In the genomic region with DNA sequence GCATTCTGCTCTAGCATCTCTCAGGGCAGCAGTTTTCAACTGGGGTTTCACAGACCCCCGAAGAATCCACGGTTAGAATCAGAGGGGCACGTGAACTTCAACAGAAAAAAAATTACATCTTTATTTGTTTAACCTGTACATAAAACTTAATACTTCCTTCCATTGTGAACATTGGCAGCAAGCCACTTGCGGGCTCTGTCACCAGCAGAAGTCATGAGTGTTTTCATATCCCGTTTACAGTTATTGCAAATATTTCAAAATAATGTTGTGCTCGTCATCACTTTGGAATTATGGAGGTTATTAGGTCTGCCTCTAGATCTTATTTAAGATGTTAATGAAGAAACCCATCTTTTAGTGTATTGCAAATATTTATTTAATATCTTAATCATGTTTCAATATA, we compare ENCODE assay signal across 16 cellular contexts.
DNase-seq lines count a peak whose midpoint lies in the region; ATAC-seq, FAIRE-seq and TF ChIP-seq lines count a peak whose summit lies in the region.
"Had no signal": no experiment of that assay in that cellular context is flagged by ENCODE, and none has a peak within 500 bp of the region (broad histone marks: within the 10 kb centered on the region; RNA-seq: fewer than 3 reads in every experiment).

No MANE protein-coding gene starts in this region.

- CTCF ChIA-PET in MCF 10A (lab: Yijun Ruan, JAX) (interaction anchor here (0.5 to 4.1 kb wide), 8 partner anchors 10 to 538 kb away, joined by 3 to 31 read pairs (median 3); no protein-coding TSS in a partner anchor), K562 (lab: Yijun Ruan, JAX; ENCODE audit: low intra/inter-chr PET ratio) (interaction anchor here (0.6 kb wide), 1 partner anchor 44 kb away, joined by 5 read pairs; no protein-coding TSS in a partner anchor)

- no peak overlapping the region for H3K4me3 Mint-ChIP-seq in MCF 10A (ENCODE audit: unreplicated experiment)
- H3K4me3 Mint-ChIP-seq: CD4-positive, alpha-beta memory T cell; natural killer cell had no signal

- TF ChIP-seq POLR2A in breast epithelium (IDR thresholded peaks at IDR 0.05): no peak
- TF ChIP-seq POLR2A in K562 (conservative IDR thresholded peaks at IDR 0.05): no peak

- no peak overlapping the region for H3K4me2 ChIP-seq in K562 (ENCODE audit: insufficient read depth, low read length)

- WGBS in K562 (ENCODE audit: insufficient coverage, low coverage, missing lambda C conversion rate): 1% methylated on average over 6 of the region's 6 CpGs

- peaks cover 6% of the 10 kb centered on the region for H3K4me1 Mint-ChIP-seq in MCF 10A (ENCODE audit: insufficient read depth, unreplicated experiment)
- H3K4me1 Mint-ChIP-seq: CD4-positive, alpha-beta memory T cell had no signal

- no peak overlapping the region for H3K27ac ChIP-seq in breast epithelium
- H3K27ac ChIP-seq in K562 (ENCODE audit: extremely low read depth, low read depth, low read length): no peak overlapping the region
- H3K27ac ChIP-seq: body of pancreas had no signal

- POLR2A ChIA-PET in MCF 10A (lab: Yijun Ruan, JAX) (interaction anchor here (0.8 kb wide), 1 partner anchor 244 kb away, joined by 3 read pairs; no protein-coding TSS in a partner anchor), K562 (lab: Yijun Ruan, JAX) (interaction anchor here (1.1 to 1.5 kb wide), 3 partner anchors 9 to 27 kb away, joined by 3 to 6 read pairs (median 5); no protein-coding TSS in a partner anchor)

- no peaks in the 10 kb centered on the region for H3K79me2 ChIP-seq in K562 (ENCODE audit: control insufficient read depth, insufficient read depth, low read length)

- H3K27me3 Mint-ChIP-seq in MCF 10A (ENCODE audit: insufficient read depth, unreplicated experiment): no peaks in the 10 kb centered on the region
- H3K27me3 Mint-ChIP-seq: CD4-positive, alpha-beta memory T cell had no signal

- H3K36me3 ChIP-seq in breast epithelium: no peaks in the 10 kb centered on the region
- H3K36me3 ChIP-seq in K562 (ENCODE audit: control insufficient read depth, insufficient read depth, low read length): no peaks in the 10 kb centered on the region

- TF ChIP-seq RAD21 in K562 (CRISPR knock-in tag; conservative IDR thresholded peaks at IDR 0.05 in 1 of 2, IDR thresholded peaks at IDR 0.05 in 1 of 2): no peak

- in situ Hi-C loops in K562 (cut with MboI): no loop called here

- no peak overlapping the region for H2AFZ ChIP-seq in K562 (ENCODE audit: low read depth, low read length)

- H4K20me1 ChIP-seq in K562 (replicated peaks; ENCODE audit: control insufficient read depth, insufficient read depth, low read length): no peaks in the 10 kb centered on the region

- no peaks in the 10 kb centered on the region for H3K9me1 ChIP-seq in K562 (ENCODE audit: control insufficient read depth, insufficient read depth, low read length)

- ATAC-seq in K562 (no peak), left lobe of liver (peak; percentile 17)
- ATAC-seq: body of pancreas, natural killer cell, SK-N-SH treated with all-trans-retinoic acid at 6 μM for 48 hours had no signal

- no peak overlapping the region for H3K27ac Mint-ChIP-seq in MCF 10A (ENCODE audit: low read depth, unreplicated experiment)
- H3K27ac Mint-ChIP-seq: CD4-positive, alpha-beta memory T cell; natural killer cell had no signal

- H3K9me3 Mint-ChIP-seq in MCF 10A (ENCODE audit: unreplicated experiment): no peaks in the 10 kb centered on the region
- H3K9me3 Mint-ChIP-seq: natural killer cell had no signal

- H3K4me1 ChIP-seq in breast epithelium (no peaks in the 10 kb centered on the region), K562 (replicated peaks in 1 of 2; ENCODE audit: control insufficient read depth in 2 of 2, insufficient read depth in 2 of 2, low read length in 2 of 2) (no peaks in the 10 kb centered on the region)
- H3K4me1 ChIP-seq: body of pancreas had no signal

- no peak overlapping the region for H3K4me3 ChIP-seq in breast epithelium
- H3K4me3 ChIP-seq in K562: no peak overlapping the region
- H3K4me3 ChIP-seq: body of pancreas had no signal

- H3K9ac ChIP-seq in K562 (ENCODE audit: insufficient read depth in 1 of 2, low read depth in 2 of 2, low read length in 2 of 2): no peak overlapping the region

- BruUV-seq in MCF 10A (replicated peaks; lab: Mats Ljungman, UMichigan): no TSS peak
- no TSS peak for BruUV-seq in K562 (replicated peaks; lab: Mats Ljungman, UMichigan)

- peak; percentile 78 for DNase-seq in MCF 10A (ENCODE audit: unreplicated experiment)
- no peak for DNase-seq in breast epithelium (ENCODE audit: low spot score in 2 of 2)
- DNase-seq in K562 (ENCODE audit: extremely low read depth in 1 of 4, low spot score in 3 of 4): no peak
- no peak for DNase-seq in left lobe of liver (ENCODE audit: low spot score)
- DNase-seq in stromal cell of bone marrow (ENCODE audit: low read depth): peak; percentile 18
- DNase-seq in GM19239 (ENCODE audit: insufficient read length, low spot score): no peak
- DNase-seq in amygdala (lab: John Stamatoyannopoulos, UW): no peak
- no peak for DNase-seq in DMS 273 (lab: John Stamatoyannopoulos, UW; ENCODE audit: unreplicated experiment)
- DNase-seq: activated naive CD4-positive, alpha-beta T cell treated with anti-CD3 and anti-CD28 coated beads, Interleukin-2, amount 50 U/mL, for 16 hours; activated T-cell treated with anti-CD3 and anti-CD28 coated beads for 4 hours; CD4-positive, alpha-beta memory T cell; natural killer cell; NCI-H1930; NCI-H524 had no signal

- H3K36me3 Mint-ChIP-seq in MCF 10A (ENCODE audit: insufficient read depth, unreplicated experiment): no peaks in the 10 kb centered on the region
- H3K36me3 Mint-ChIP-seq: CD4-positive, alpha-beta memory T cell had no signal

- no peak for TF ChIP-seq EP300 in K562 (IDR thresholded peaks at IDR 0.05; ENCODE audit: low read length)

- H3K27me3 ChIP-seq in breast epithelium: no peaks in the 10 kb centered on the region
- H3K27me3 ChIP-seq in K562 (ENCODE audit: control insufficient read depth in 2 of 2, insufficient read depth in 2 of 2, low read length in 2 of 2): peaks cover 8 to 28% of the 10 kb centered on the region in 2 experiments; a peak in 3 of 5 replicates
- H3K27me3 ChIP-seq: body of pancreas had no signal

- intact Hi-C loops in MCF 10A (cut with micrococcal nuclease): no loop called here
- intact Hi-C loops in breast epithelium (cut with DNase I; ENCODE audit: low total_unique reads): no loop called here
- intact Hi-C loops in K562 (cut with micrococcal nuclease): no loop called here

- TF ChIP-seq CTCF in MCF 10A (IDR thresholded peaks at IDR 0.05; ENCODE audit: unreplicated experiment): no peak
- no peak for TF ChIP-seq CTCF in breast epithelium (IDR thresholded peaks at IDR 0.05)
- TF ChIP-seq CTCF in K562 (IDR thresholded peaks at IDR 0.05 in 2 of 3, conservative IDR thresholded peaks at IDR 0.05 in 1 of 3; ENCODE audit: insufficient read depth in 2 of 3, low read depth in 1 of 3, low read length in 3 of 3): no peak

- no peak for FAIRE-seq in K562 (lab: Jason Lieb, UNC)
- no peak for FAIRE-seq in GM19239 (lab: Jason Lieb, UNC)

- H3K9me3 ChIP-seq in breast epithelium: no peaks in the 10 kb centered on the region
- H3K9me3 ChIP-seq in K562 (replicated peaks; ENCODE audit: control insufficient read depth, insufficient read depth, low read depth, low read length): no peaks in the 10 kb centered on the region
- H3K9me3 ChIP-seq: body of pancreas had no signal

TF ChIP-seq in K562, 482 proteins besides CTCF, POLR2A, EP300 and RAD21:
- TF ChIP-seq POU5F1 (IDR thresholded peaks at IDR 0.05; ENCODE audit: borderline replicate concordance, low read depth, low read length, partially characterized antibody): no peak
- TF ChIP-seq SRSF1 (IDR thresholded peaks at IDR 0.05; ENCODE audit: low read depth, low read length): no peak
- peak; percentile 58 for TF ChIP-seq ZNF507 (tag; conservative IDR thresholded peaks at IDR 0.05)
TF ChIP-seq in K562: peak in this region for 1.

Comparison
In these comparisons a context has a peak if more than half of its experiments do, and no peak if none do; other contexts are left out.
1. DNase-seq: peak in MCF 10A (single experiment) and stromal cell of bone marrow (single experiment); none in breast epithelium (0 of 2), K562 (0 of 4), left lobe of liver (single experiment), GM19239 (single experiment), amygdala (0 of 56) and DMS 273 (single experiment).